Comparison of ENCODE assay signal across 9 cellular contexts in the genomic region with DNA sequence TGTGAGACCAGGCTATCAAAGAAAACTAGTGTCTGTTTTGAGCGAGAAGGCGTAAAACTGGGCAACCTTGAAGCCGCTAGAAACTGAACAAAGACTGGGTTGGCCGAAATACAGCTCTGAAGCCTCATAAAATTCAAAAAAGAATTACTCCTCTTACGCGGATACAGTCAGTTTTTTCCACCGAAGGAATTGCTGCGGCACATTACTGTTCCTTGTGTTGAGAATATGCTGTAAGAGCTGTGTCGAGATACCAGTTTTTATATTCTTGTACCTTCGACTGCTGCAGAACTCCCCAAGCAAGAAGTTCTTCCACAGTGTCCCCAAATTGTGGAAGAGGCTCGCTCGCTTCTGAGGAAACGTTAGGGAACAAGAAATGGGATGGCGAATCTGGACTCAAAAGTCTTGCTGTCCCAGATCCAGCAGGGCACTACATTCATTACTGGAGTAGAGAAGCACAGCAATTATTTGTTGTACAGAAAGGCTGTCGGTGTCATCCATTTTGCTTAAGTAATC. TPM values are rescaled to one million over a fixed set of nuclear protein-coding genes. Genes with fewer than 3 reads are reported as not detected.
DNase-seq lines count a peak whose midpoint lies in the region; ATAC-seq and TF ChIP-seq lines count a peak whose summit lies in the region.
"Had no signal": no experiment of that assay in that cellular context is flagged by ENCODE, and none has a peak within 500 bp of the region (broad histone marks: within the 10 kb centered on the region; RNA-seq: fewer than 3 reads in every experiment).

No MANE protein-coding gene starts in this region.

- H3K36me3 ChIP-seq in SJSA1 (peaks cover 25% of the 10 kb centered on the region), osteoblast (ENCODE audit: insufficient read depth, low read length) (peaks cover 17% of the 10 kb centered on the region)

- peaks cover 14% of the 10 kb centered on the region for H4K20me1 ChIP-seq in osteoblast (ENCODE audit: insufficient read depth, low read length)

- ATAC-seq in esophagus mucosa (peak; percentile 7), GM21367 (IDR thresholded peaks at IDR 0.05; ENCODE audit: unreplicated experiment) (no peak)

- TF ChIP-seq CTCF in HFF-Myc (IDR thresholded peaks at IDR 0.05; ENCODE audit: low read depth, low read length, missing control alignments) = no peak
- TF ChIP-seq CTCF in osteoblast (IDR thresholded peaks at IDR 0.05; ENCODE audit: extremely low read depth, low read depth, low read length) = no peak

- DNase-seq in HFF-Myc (ENCODE audit: extremely low read depth, low read depth) (no peak), SJSA1 (ENCODE audit: low read depth in 1 of 2, low spot score in 2 of 2) (no peak), osteoblast (ENCODE audit: insufficient read length, low spot score, missing footprints) (peak; percentile 17), foreskin melanocyte (no peak), T-helper 9 cell (no peak)

- H2AFZ ChIP-seq in osteoblast (ENCODE audit: low read length) = peak overlapping the region; percentile 98

- H3K27ac ChIP-seq in SJSA1 (peak overlapping the region; percentile 80), osteoblast (ENCODE audit: low read depth, low read length) (peak overlapping the region; percentile 99)

- peak overlapping the region; percentile 71 for H3K4me3 ChIP-seq in GM08714 (ENCODE audit: low read length)
- peak overlapping the region; percentile 81 for H3K4me3 ChIP-seq in HFF-Myc (replicated peaks; ENCODE audit: low read depth, low read length)
- peak overlapping the region; percentile 60 for H3K4me3 ChIP-seq in SJSA1
- H3K4me3 ChIP-seq in osteoblast (ENCODE audit: insufficient read depth, low read length) = peak overlapping the region; percentile 99

- peaks cover 36% of the 10 kb centered on the region for H3K79me2 ChIP-seq in osteoblast (ENCODE audit: insufficient read depth, low read length)

- H3K4me2 ChIP-seq in osteoblast (ENCODE audit: insufficient read depth, low read length) = peak overlapping the region; percentile 82

- H3K27me3 ChIP-seq in SJSA1 (replicated peaks) (0 out of 2 replicates have a peak, but pooled peaks cover 5% of the 10 kb centered on the region), osteoblast (ENCODE audit: insufficient read depth, low read length) (no peaks in the 10 kb centered on the region)

- no peaks in the 10 kb centered on the region for H3K9me3 ChIP-seq in SJSA1 (replicated peaks)
- no peaks in the 10 kb centered on the region for H3K9me3 ChIP-seq in osteoblast (ENCODE audit: low read depth, low read length)

- peaks cover 8% of the 10 kb centered on the region for H3K4me1 ChIP-seq in SJSA1 (replicated peaks)
- peaks cover 15% of the 10 kb centered on the region for H3K4me1 ChIP-seq in osteoblast (ENCODE audit: insufficient read depth, low read length)

RNA-seq across cellular contexts. Expression of a gene that starts 0.5 kb away (rescaled TPM):
- total RNA-seq in SJSA1 (2014; rRNA removed; shearing (Covaris generic)) = 405 and 1,112 TPM in 2 replicates
- 499 TPM for total RNA-seq in esophagus mucosa
- total RNA-seq in osteoblast = 72.0 and 80.7 TPM in 2 replicates

RNA-seq across cellular contexts. Expression of a gene that starts 38.3 kb away (rescaled TPM):
- total RNA-seq in SJSA1 (2014; rRNA removed; shearing (Covaris generic)) = 166 and 233 TPM in 2 replicates
- total RNA-seq in esophagus mucosa (9.4 TPM), osteoblast (1,393 and 1,591 TPM in 2 replicates)
- total RNA-seq: activated CD8-positive, alpha-beta memory T cell treated with anti-CD3 and anti-CD28 coated beads for 36 hours had no signal

RNA-seq across cellular contexts. Expression of a gene that starts 40.5 kb away (rescaled TPM):
- 177 and 253 TPM in 2 replicates for total RNA-seq in SJSA1 (2014; rRNA removed; shearing (Covaris generic))
- total RNA-seq in esophagus mucosa (64.0 TPM), osteoblast (126 and 128 TPM in 2 replicates)

Comparison
In these comparisons a context has a peak if more than half of its experiments do, and no peak if none do; other contexts are left out.
1. RNA of a gene that starts 38.3 kb away (total RNA-seq): 1,393 to 1,591 TPM in osteoblast and 166 to 233 TPM in SJSA1; 9.4 TPM in esophagus mucosa (single experiment); every median in the first group is over 10 times any median in the second.
2. Peak in every context shown above with its lines, with median percentiles within 50 percentile points of each other: H3K4me3 ChIP-seq.